ENCODE assay signal across 9 cellular contexts in genomic region chr16:85718682-85719081, GRCh38. TPM values are rescaled to one million over a fixed set of nuclear protein-coding genes. Genes with fewer than 3 reads are reported as not detected.
DNase-seq lines count a peak whose midpoint lies in the region; ATAC-seq and TF ChIP-seq lines count a peak whose summit lies in the region.
"Had no signal": no experiment of that assay in that cellular context is flagged by ENCODE, and none has a peak within 500 bp of the region (broad histone marks: within the 10 kb centered on the region; RNA-seq: fewer than 3 reads in every experiment).

No MANE protein-coding gene starts in this region.

- no peaks in the 10 kb centered on the region for H3K36me3 Mint-ChIP-seq in GM23338 (ENCODE audit: low read depth)
- H3K36me3 Mint-ChIP-seq in activated B cell treated with CpG ODN at 0.5 μM for 24 hours (ENCODE audit: low read depth) = peaks cover 6% of the 10 kb centered on the region

- H3K9ac ChIP-seq in liver (ENCODE audit: low read depth in 1 of 2, low read length in 2 of 2) = no peak overlapping the region

- H3K27ac ChIP-seq in GM23338 (ENCODE audit: low read depth) (no peak overlapping the region), liver (ENCODE audit: low read depth in 1 of 2, low read length in 2 of 2) (no peak overlapping the region)
- H3K27ac ChIP-seq: sigmoid colon had no signal

- POLR2A ChIA-PET in activated B cell treated with CpG ODN at 0.5 μM for 24 hours (lab: Charles Lee) = interaction anchor here (0.6 to 1.6 kb wide), 2 partner anchors 12 to 37 kb away, joined by 8 read pairs; no protein-coding TSS in a partner anchor

- 0 out of 2 replicates have a peak, but pooled peaks cover 4% of the 10 kb centered on the region for H4K20me1 ChIP-seq in GM23338 (replicated peaks; ENCODE audit: insufficient read depth)

- WGBS in liver = 48% methylated on average over 11 of the region's 11 CpGs

- H3K9me3 Mint-ChIP-seq in GM23338 (no peaks in the 10 kb centered on the region), activated B cell treated with CpG ODN at 0.5 μM for 24 hours (no peaks in the 10 kb centered on the region)

- no peaks in the 10 kb centered on the region for H3K9me2 ChIP-seq in GM23338 (ENCODE audit: insufficient read depth)

- H3K36me3 ChIP-seq in GM23338 (ENCODE audit: insufficient read depth) = no peaks in the 10 kb centered on the region
- no peaks in the 10 kb centered on the region for H3K36me3 ChIP-seq in liver (ENCODE audit: control insufficient read depth in 4 of 4, insufficient read depth in 3 of 4, low read depth in 1 of 4, low read length in 3 of 4)
- H3K36me3 ChIP-seq: sigmoid colon had no signal

- H3K4me3 Mint-ChIP-seq in GM23338 (no peak overlapping the region), activated B cell treated with CpG ODN at 0.5 μM for 24 hours (no peak overlapping the region)

- H3F3A ChIP-seq in GM23338 (replicated peaks; ENCODE audit: low read depth) = peaks cover 5% of the 10 kb centered on the region

- no peak overlapping the region for H2AFZ ChIP-seq in GM23338

- peak in 1 of 2 donors; percentile 41 for TF ChIP-seq RAD21 in liver (IDR thresholded peaks at IDR 0.05)

- no peaks in the 10 kb centered on the region for H3K9me3 ChIP-seq in liver (ENCODE audit: control insufficient read depth in 4 of 4, low read length in 3 of 4)
- H3K9me3 ChIP-seq: sigmoid colon had no signal

- H3K27me3 Mint-ChIP-seq in GM23338 (ENCODE audit: insufficient read depth, low read depth, poor library complexity) = peaks cover 15% of the 10 kb centered on the region
- H3K27me3 Mint-ChIP-seq in activated B cell treated with CpG ODN at 0.5 μM for 24 hours = no peaks in the 10 kb centered on the region

- peak; percentile 82 to 87 for TF ChIP-seq CTCF in GM23338 (conservative IDR thresholded peaks at IDR 0.05; ENCODE audit: low read depth in 2 of 2)
- TF ChIP-seq CTCF in activated B cell treated with CpG ODN at 0.5 μM for 24 hours (IDR thresholded peaks at IDR 0.05) = no peak
- peak; percentile 43 for TF ChIP-seq CTCF in liver (IDR thresholded peaks at IDR 0.05; ENCODE audit: low read depth, low read length, missing input control)

- H3K4me3 ChIP-seq in GM23338 = no peak overlapping the region
- no peak overlapping the region for H3K4me3 ChIP-seq in liver (ENCODE audit: low read depth in 1 of 3, low read length in 3 of 3)
- H3K4me3 ChIP-seq: sigmoid colon had no signal

- no peak overlapping the region for H3K27ac Mint-ChIP-seq in GM23338
- no peak overlapping the region for H3K27ac Mint-ChIP-seq in activated B cell treated with CpG ODN at 0.5 μM for 24 hours

- CTCF ChIA-PET in activated B cell treated with CpG ODN at 0.5 μM for 24 hours (lab: Charles Lee) = interaction anchor here (0.8 to 3.0 kb wide), 11 partner anchors 28 to 160 kb away, joined by 3 to 9 read pairs (median 5); partner anchors contain the start of gene C16orf74

- H3K4me1 ChIP-seq in GM23338 (ENCODE audit: insufficient read depth) = no peaks in the 10 kb centered on the region; the same call in 1 of the 2 replicates
- H3K4me1 ChIP-seq in liver (ENCODE audit: control insufficient read depth in 4 of 4, insufficient read depth in 4 of 4, low read length in 3 of 4) = peaks cover 2 to 17% (median 5%) of the 10 kb centered on the region in 4 donors

- intact Hi-C loops in activated B cell treated with CpG ODN at 0.5 μM for 24 hours (cut with micrococcal nuclease) = loop anchor here (1.0 to 5.0 kb wide), 10 partner anchors 29 to 421 kb away; partner anchors contain the start of genes COX4I1 and EMC8
- intact Hi-C loops in posterior cingulate gyrus (cut with DNase I) = loop anchor here (1.0 to 10.0 kb wide), 3 partner anchors 59 to 472 kb away; no protein-coding TSS in a partner anchor

- H3K4me2 ChIP-seq in GM23338 = no peak overlapping the region

- DNase-seq in COLO668 (lab: John Stamatoyannopoulos, UW; ENCODE audit: unreplicated experiment) (peak; percentile 77), GM23338 (ENCODE audit: low spot score) (peak; percentile 76), activated B cell treated with CpG ODN at 0.5 μM for 24 hours (peak; percentile 23), NCI-H2196 treated with DMSO at 0.1 percent for 48 hours (lab: John Stamatoyannopoulos, UW; ENCODE audit: unreplicated experiment) (no peak), posterior cingulate gyrus (no peak), NCI-H2081 (lab: John Stamatoyannopoulos, UW) (no peak)
- DNase-seq: sigmoid colon had no signal

- H3K4me1 Mint-ChIP-seq in GM23338 (peaks cover 12% of the 10 kb centered on the region), activated B cell treated with CpG ODN at 0.5 μM for 24 hours (peaks cover 18% of the 10 kb centered on the region)

- no peaks in the 10 kb centered on the region for H3K79me2 ChIP-seq in GM23338 (replicated peaks; ENCODE audit: insufficient read depth)

- ATAC-seq in GM23338 (peak; percentile 55), activated B cell treated with CpG ODN at 0.5 μM for 24 hours (ENCODE audit: low read depth) (no peak), GM18861 (IDR thresholded peaks at IDR 0.05; ENCODE audit: unreplicated experiment) (no peak)

- H3K27me3 ChIP-seq in GM23338 (ENCODE audit: insufficient read depth) = no peaks in the 10 kb centered on the region
- H3K27me3 ChIP-seq in liver (ENCODE audit: control insufficient read depth in 4 of 4, insufficient read depth in 4 of 4, low read length in 3 of 4) = no peaks in the 10 kb centered on the region
- H3K27me3 ChIP-seq: sigmoid colon had no signal

TF ChIP-seq in GM23338, 12 proteins besides CTCF, POLR2A, EP300 and RAD21 (continues in another document):
- no peak for TF ChIP-seq CREB1 (CRISPR knock-in tag; IDR thresholded peaks at IDR 0.05; ENCODE audit: low read depth)
- TF ChIP-seq, protein P1, sequence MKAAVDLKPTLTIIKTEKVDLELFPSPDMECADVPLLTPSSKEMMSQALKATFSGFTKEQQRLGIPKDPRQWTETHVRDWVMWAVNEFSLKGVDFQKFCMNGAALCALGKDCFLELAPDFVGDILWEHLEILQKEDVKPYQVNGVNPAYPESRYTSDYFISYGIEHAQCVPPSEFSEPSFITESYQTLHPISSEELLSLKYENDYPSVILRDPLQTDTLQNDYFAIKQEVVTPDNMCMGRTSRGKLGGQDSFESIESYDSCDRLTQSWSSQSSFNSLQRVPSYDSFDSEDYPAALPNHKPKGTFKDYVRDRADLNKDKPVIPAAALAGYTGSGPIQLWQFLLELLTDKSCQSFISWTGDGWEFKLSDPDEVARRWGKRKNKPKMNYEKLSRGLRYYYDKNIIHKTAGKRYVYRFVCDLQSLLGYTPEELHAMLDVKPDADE (IDR thresholded peaks at IDR 0.05) = no peak
- no peak for TF ChIP-seq JUNB (IDR thresholded peaks at IDR 0.05; ENCODE audit: unreplicated experiment)
- no peak for TF ChIP-seq EZH2phosphoT487 (IDR thresholded peaks at IDR 0.05; ENCODE audit: unreplicated experiment)
- TF ChIP-seq EZH2 (IDR thresholded peaks at IDR 0.05; ENCODE audit: low read depth, unreplicated experiment) = no peak

TF ChIP-seq in liver, 16 proteins besides CTCF, POLR2A, EP300 and RAD21 (continues in another document):
- TF ChIP-seq EGR1 (IDR thresholded peaks at IDR 0.05; ENCODE audit: low read depth in 2 of 2) = no peak
- no peak for TF ChIP-seq ZBTB33 (IDR thresholded peaks at IDR 0.05)
- TF ChIP-seq JUND (IDR thresholded peaks at IDR 0.05) = no peak
- no peak for TF ChIP-seq FOXA1 (IDR thresholded peaks at IDR 0.05)
- no peak for TF ChIP-seq NR2F2 (IDR thresholded peaks at IDR 0.05)

RNA-seq across cellular contexts. Expression of gene GINS2, which starts 29.9 kb away (rescaled TPM):
- 35.0 and 40.5 TPM in 2 replicates for total RNA-seq in GM23338 (2014; rRNA removed; shearing (Covaris generic))
- polyA plus RNA-seq in GM23338 (2016; fragmentation: Nextera tagmentation; extraction: Ambion mirVana) (42.0 and 44.4 TPM in 2 replicates), liver (1 to 10 TPM in 1 of 2 donors, under 1 TPM in 1; 0.69 to 1.0 TPM)
- total RNA-seq in activated B cell treated with CpG ODN at 0.5 μM for 24 hours (6.0 and 6.8 TPM in 2 replicates), liver (1 to 10 TPM in 1 of 2 donors, under 1 TPM in 1; 0.17 to 9.3 TPM)

RNA-seq across cellular contexts. Expression of gene C16orf74, which starts 32.2 kb away (rescaled TPM):
- total RNA-seq in GM23338 (2014; rRNA removed; shearing (Covaris generic)) = 11.3 and 12.1 TPM in 2 replicates
- polyA plus RNA-seq in GM23338 (2016; fragmentation: Nextera tagmentation; extraction: Ambion mirVana) = 19.0 and 19.1 TPM in 2 replicates
- total RNA-seq in activated B cell treated with CpG ODN at 0.5 μM for 24 hours = 16.1 and 18.3 TPM in 2 replicates
- under 1 TPM; 0.37 to 0.42 TPM for total RNA-seq in liver
- polyA plus RNA-seq in liver = under 1 TPM; 0.44 to 0.75 TPM

Comparison
In these comparisons a context has a peak if more than half of its experiments do, and no peak if none do; other contexts are left out.
1. DNase-seq: peak in COLO668 (single experiment), GM23338 (single experiment) and activated B cell treated with CpG ODN at 0.5 μM for 24 hours (single experiment); none in NCI-H2196 treated with DMSO at 0.1 percent for 48 hours (single experiment), posterior cingulate gyrus (0 of 10) and NCI-H2081 (0 of 2).